ENCODE assay signal across 25 cellular contexts in the genomic region with DNA sequence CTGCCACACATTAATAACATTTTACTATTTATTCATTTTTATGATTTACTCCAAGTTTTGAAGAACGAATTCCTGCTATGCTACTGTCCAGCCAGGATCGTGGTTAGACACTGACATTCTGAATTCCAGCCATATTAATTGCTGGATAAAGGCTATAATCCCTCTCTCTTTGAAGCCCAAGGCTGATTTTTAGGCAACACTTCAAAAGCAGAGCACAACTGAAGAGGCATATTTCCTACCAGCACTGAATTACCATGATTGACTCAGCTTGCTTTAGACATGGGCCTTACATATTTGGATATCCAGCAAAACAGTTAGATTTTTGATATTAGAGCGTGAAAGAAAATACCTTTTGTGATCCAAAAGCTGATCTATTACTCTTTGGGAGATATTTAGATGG.
A peak's percentile ranks its signal among the peaks of the same experiment; 100 is the strongest.
DNase-seq lines count a peak whose midpoint lies in the region; TF ChIP-seq lines count a peak whose summit lies in the region.
"Had no signal": no experiment of that assay in that cellular context is flagged by ENCODE, and none has a peak within 500 bp of the region (broad histone marks: within the 10 kb centered on the region; RNA-seq: fewer than 3 reads in every experiment).

No MANE protein-coding gene starts in this region.

- no peaks in the 10 kb centered on the region for H3K36me3 ChIP-seq in ascending aorta
- H3K36me3 ChIP-seq: esophagus squamous epithelium, thoracic aorta had no signal

- H3K36me3 Mint-ChIP-seq in nephron (ENCODE audit: low read depth), result no peaks in the 10 kb centered on the region
- H3K36me3 Mint-ChIP-seq: IgD-negative memory B cell; naive thymus-derived CD8-positive, alpha-beta T cell; stimulated activated naive B cell treated with anti-CD40 and anti-IgM and Interleukin-4, amounts not matched to agents 10 μg/mL and 1 μg/mL and 100 μg/mL, for 72 hours had no signal

- peaks cover 33% of the 10 kb centered on the region for H3K4me1 Mint-ChIP-seq in nephron
- H3K4me1 Mint-ChIP-seq: activated B cell treated with CpG ODN at 0.5 μM for 24 hours; IgD-negative memory B cell; naive thymus-derived CD8-positive, alpha-beta T cell; stimulated activated naive B cell treated with anti-CD40 and anti-IgM and Interleukin-4, amounts not matched to agents 10 μg/mL and 1 μg/mL and 100 μg/mL, for 72 hours had no signal

- H3K27ac Mint-ChIP-seq in nephron, result peak overlapping the region; percentile 24 to 79 (median 76)
- H3K27ac Mint-ChIP-seq: activated B cell treated with CpG ODN at 0.5 μM for 24 hours; CD4-positive, alpha-beta T cell; effector memory CD8-positive, alpha-beta T cell; IgD-negative memory B cell; naive thymus-derived CD8-positive, alpha-beta T cell; progenitor cell of endocrine pancreas; stimulated activated naive B cell treated with anti-CD40 and anti-IgM and Interleukin-4, amounts not matched to agents 10 μg/mL and 1 μg/mL and 100 μg/mL, for 72 hours had no signal

- DNase-seq in DMS114 treated with DMSO at 0.1 percent for 48 hours (lab: John Stamatoyannopoulos, UW; ENCODE audit: unreplicated experiment) (peak; percentile 57), HCEC 1CT (peak; percentile 24), astrocyte of the cerebellum (ENCODE audit: low read depth) (peak; percentile 62), ascending aorta (ENCODE audit: low spot score in 2 of 2) (no peak), NCI-H345 (lab: John Stamatoyannopoulos, UW) (no peak)
- DNase-seq in activated CD8-positive, alpha-beta memory T cell treated with anti-CD3 and anti-CD28 coated beads for 24 hours, result no peak
- no peak for DNase-seq in stimulated activated naive CD4-positive, alpha-beta T cell treated with Interleukin-2 at 50 U/mL for 16 hours (lab: John Stamatoyannopoulos, UW)
- DNase-seq: activated B cell treated with CpG ODN at 0.5 μM for 24 hours; activated CD4-positive, alpha-beta T cell treated with anti-CD3 and anti-CD28 coated beads, Interleukin-2, amount 50 U/mL, for 48 hours; activated gamma-delta T cell; amniotic stem cell; CD4-positive, alpha-beta T cell; effector memory CD8-positive, alpha-beta T cell; esophagus squamous epithelium; left colon; mesenchymal stem cell; naive thymus-derived CD8-positive, alpha-beta T cell; NCI-H146; NCI-H2227 treated with DMSO at 0.1 percent for 48 hours; stimulated activated CD4-positive, alpha-beta T cell treated with anti-CD3 and anti-CD28 coated beads, Interleukin-1b, Interleukin-23, amount 100 ng/mL, for 48 hours; stimulated activated naive B cell treated with anti-CD40 and anti-IgM and Interleukin-4, amounts not matched to agents 10 μg/mL and 1 μg/mL and 100 μg/mL, for 72 hours had no signal

- no peak overlapping the region for H3K4me3 ChIP-seq in astrocyte of the cerebellum (ENCODE audit: low read depth, low read length)
- H3K4me3 ChIP-seq in ascending aorta, result no peak overlapping the region
- H3K4me3 ChIP-seq: esophagus squamous epithelium, thoracic aorta had no signal

- H3K27me3 ChIP-seq in ascending aorta, result no peaks in the 10 kb centered on the region
- H3K27me3 ChIP-seq: esophagus squamous epithelium had no signal

- no peaks in the 10 kb centered on the region for H3K27me3 Mint-ChIP-seq in nephron (ENCODE audit: low read depth)
- H3K27me3 Mint-ChIP-seq: activated B cell treated with CpG ODN at 0.5 μM for 24 hours; CD4-positive, alpha-beta T cell; effector memory CD8-positive, alpha-beta T cell; IgD-negative memory B cell; naive thymus-derived CD8-positive, alpha-beta T cell; stimulated activated naive B cell treated with anti-CD40 and anti-IgM and Interleukin-4, amounts not matched to agents 10 μg/mL and 1 μg/mL and 100 μg/mL, for 72 hours had no signal

- H3K4me3 Mint-ChIP-seq in nephron, result no peak overlapping the region
- H3K4me3 Mint-ChIP-seq: activated B cell treated with CpG ODN at 0.5 μM for 24 hours; CD4-positive, alpha-beta T cell; effector memory CD8-positive, alpha-beta T cell; IgD-negative memory B cell; naive thymus-derived CD8-positive, alpha-beta T cell; stimulated activated naive B cell treated with anti-CD40 and anti-IgM and Interleukin-4, amounts not matched to agents 10 μg/mL and 1 μg/mL and 100 μg/mL, for 72 hours had no signal

- H3K9me3 ChIP-seq in ascending aorta, result no peaks in the 10 kb centered on the region
- H3K9me3 ChIP-seq: esophagus squamous epithelium, thoracic aorta had no signal

- in situ Hi-C loops in astrocyte of the cerebellum (cut with HindIII; ENCODE audit: low sequenced_read_pairs), result loop anchor here (10.0 kb wide), 1 partner anchor 209 kb away; the partner anchor contains the start of genes ZIC1 and ZIC4

- TF ChIP-seq CTCF in astrocyte of the cerebellum (IDR thresholded peaks at IDR 0.05; ENCODE audit: low read depth, low read length, missing control alignments) (no peak), nephron (IDR thresholded peaks at IDR 0.05; ENCODE audit: unreplicated experiment in 3 of 3) (no peak), ascending aorta (IDR thresholded peaks at IDR 0.05) (no peak)

- intact Hi-C loops in ascending aorta (cut with DNase I), result loop anchor here (10.0 kb wide), 1 partner anchor 229 kb away; no protein-coding TSS in a partner anchor

- no peaks in the 10 kb centered on the region for H3K4me1 ChIP-seq in ascending aorta
- H3K4me1 ChIP-seq: esophagus squamous epithelium had no signal

- no peaks in the 10 kb centered on the region for H3K9me3 Mint-ChIP-seq in nephron
- H3K9me3 Mint-ChIP-seq: activated B cell treated with CpG ODN at 0.5 μM for 24 hours; stimulated activated naive B cell treated with anti-CD40 and anti-IgM and Interleukin-4, amounts not matched to agents 10 μg/mL and 1 μg/mL and 100 μg/mL, for 72 hours had no signal

- H3K27ac ChIP-seq in ascending aorta, result no peak overlapping the region
- H3K27ac ChIP-seq: esophagus squamous epithelium, thoracic aorta had no signal

Comparison
In these comparisons a context has a peak if more than half of its experiments do, and no peak if none do; other contexts are left out.
1. DNase-seq: peak in DMS114 treated with DMSO at 0.1 percent for 48 hours (single experiment), HCEC 1CT (single experiment) and astrocyte of the cerebellum (single experiment); none in activated CD8-positive, alpha-beta memory T cell treated with anti-CD3 and anti-CD28 coated beads for 24 hours (single experiment), stimulated activated naive CD4-positive, alpha-beta T cell treated with Interleukin-2 at 50 U/mL for 16 hours (single experiment), ascending aorta (0 of 2) and NCI-H345 (single experiment).